Comparison of ENCODE assay signal across 18 cellular contexts in genomic region chr5:173642895-173643481, GRCh38. TPM values are rescaled to one million over a fixed set of nuclear protein-coding genes. Genes with fewer than 3 reads are reported as not detected.
A peak's percentile ranks its signal among the peaks of the same experiment; 100 is the strongest.
DNase-seq lines count a peak whose midpoint lies in the region; ATAC-seq and TF ChIP-seq lines count a peak whose summit lies in the region.
"Had no signal": no experiment of that assay in that cellular context is flagged by ENCODE, and none has a peak within 500 bp of the region (broad histone marks: within the 10 kb centered on the region; RNA-seq: fewer than 3 reads in every experiment).

No MANE protein-coding gene starts in this region.

- H3K9me3 Mint-ChIP-seq in GM23338, result no peaks in the 10 kb centered on the region
- H3K9me3 Mint-ChIP-seq: CD4-positive, alpha-beta T cell had no signal

- H2BK15ac ChIP-seq in mesenchymal stem cell (ENCODE audit: low read depth, poor library complexity, severe bottlenecking), result no peak overlapping the region

- no peak overlapping the region for H3K27ac Mint-ChIP-seq in GM23338
- H3K27ac Mint-ChIP-seq: CD4-positive, alpha-beta T cell had no signal

- peaks cover 13% of the 10 kb centered on the region for H3K27me3 Mint-ChIP-seq in GM23338 (ENCODE audit: insufficient read depth, low read depth, poor library complexity)

- H3K9ac ChIP-seq in mesenchymal stem cell (ENCODE audit: low read length), result no peak overlapping the region
- H3K9ac ChIP-seq: GM23248 had no signal

- no peaks in the 10 kb centered on the region for H3K9me2 ChIP-seq in GM23338 (ENCODE audit: insufficient read depth)

- H3K27ac ChIP-seq in GM23338 (ENCODE audit: low read depth) (no peak overlapping the region), cingulate gyrus (ENCODE audit: low read depth, low read length) (peak overlapping the region; percentile 33), mesenchymal stem cell (ENCODE audit: low read length, poor library complexity, severe bottlenecking) (no peak overlapping the region)
- H3K27ac ChIP-seq: GM23248 had no signal

- no peak overlapping the region for H3K18ac ChIP-seq in mesenchymal stem cell (ENCODE audit: low read depth in 1 of 2, low read length in 2 of 2)

- TF ChIP-seq CTCF in GM23338 (conservative IDR thresholded peaks at IDR 0.05; ENCODE audit: low read depth in 2 of 2), result no peak
- TF ChIP-seq CTCF in NB4 (IDR thresholded peaks at IDR 0.05; ENCODE audit: low read depth, low read length), result no peak

- H3K79me2 ChIP-seq in GM23338 (replicated peaks; ENCODE audit: insufficient read depth), result no peaks in the 10 kb centered on the region

- H3F3A ChIP-seq in GM23338 (replicated peaks; ENCODE audit: low read depth), result no peaks in the 10 kb centered on the region

- H4K20me1 ChIP-seq in GM23338 (replicated peaks; ENCODE audit: insufficient read depth), result no peaks in the 10 kb centered on the region

- no peaks in the 10 kb centered on the region for H3K36me3 Mint-ChIP-seq in GM23338 (ENCODE audit: low read depth)

- H3K4me2 ChIP-seq in GM23338 (no peak overlapping the region), mesenchymal stem cell (ENCODE audit: low read length, poor library complexity, severe bottlenecking) (no peak overlapping the region)

- H3K4me1 Mint-ChIP-seq in GM23338, result peaks cover 58% of the 10 kb centered on the region

- WGBS in mesenchymal stem cell, result 88% methylated on average over 10 of the region's 11 CpGs

- ATAC-seq in GM23338, result no peak

- no peak overlapping the region for H3K4me3 ChIP-seq in GM23338
- no peak overlapping the region for H3K4me3 ChIP-seq in NB4 (ENCODE audit: low read depth, low read length)
- no peak overlapping the region for H3K4me3 ChIP-seq in mesenchymal stem cell (ENCODE audit: insufficient read depth in 1 of 2, low read depth in 1 of 2, low read length in 2 of 2)
- H3K4me3 ChIP-seq: GM23248 had no signal

- H3K4ac ChIP-seq in mesenchymal stem cell (ENCODE audit: low read depth in 1 of 2, low read length in 2 of 2), result no peak overlapping the region

- peak overlapping the region; percentile 72; the same call in 1 of the 2 replicates for H2AFZ ChIP-seq in GM23338
- H2AFZ ChIP-seq in mesenchymal stem cell (ENCODE audit: low read depth, low read length), result no peak overlapping the region
- H2AFZ ChIP-seq: GM23248 had no signal

- no peaks in the 10 kb centered on the region for H3K9me3 ChIP-seq in mesenchymal stem cell (ENCODE audit: control insufficient read depth, low read length)

- H3K79me1 ChIP-seq in mesenchymal stem cell (replicated peaks; ENCODE audit: low read length, poor library complexity, severe bottlenecking), result no peaks in the 10 kb centered on the region

- no peak for TF ChIP-seq POLR2A in NB4 (IDR thresholded peaks at IDR 0.05; ENCODE audit: extremely low read depth, insufficient read length)

- H3K4me3 Mint-ChIP-seq in GM23338, result no peak overlapping the region
- H3K4me3 Mint-ChIP-seq: B cell; CD4-positive, alpha-beta T cell had no signal

- no peak overlapping the region for H4K91ac ChIP-seq in mesenchymal stem cell (ENCODE audit: low read length)

- H2BK12ac ChIP-seq in mesenchymal stem cell (ENCODE audit: low read length in 2 of 2), result no peak overlapping the region

- no peak for DNase-seq in GM23338 (ENCODE audit: low spot score)
- peak; percentile 18 for DNase-seq in NB4 (ENCODE audit: low read depth)
- DNase-seq in mesenchymal stem cell, result no peak
- no peak for DNase-seq in middle frontal gyrus (ENCODE audit: extremely low spot score, low spot score)
- DNase-seq in Ammon's horn (ENCODE audit: low spot score), result no peak
- DNase-seq in stimulated activated CD8-positive, alpha-beta memory T cell treated with anti-CD3 and anti-CD28 coated beads, Interleukin-4, amount 100 ng/mL, for 48 hours, result no peak
- no peak for DNase-seq in NCI-H1436 (lab: John Stamatoyannopoulos, UW)
- DNase-seq: ACHN; CD4-positive, alpha-beta T cell; DMS79; GM23248; Kasumi-1; NCI-H1092; NCI-H1694; NCI-H345; SW 1271 had no signal

- H3K36me3 ChIP-seq in GM23338 (ENCODE audit: insufficient read depth) (no peaks in the 10 kb centered on the region), mesenchymal stem cell (ENCODE audit: control insufficient read depth in 1 of 2, insufficient read depth in 2 of 2, low read depth in 1 of 2, low read length in 2 of 2) (no peaks in the 10 kb centered on the region)

- no peak overlapping the region for H2BK5ac ChIP-seq in mesenchymal stem cell (ENCODE audit: low read depth, low read length, poor library complexity, severe bottlenecking)

- no peak overlapping the region for H3K23ac ChIP-seq in mesenchymal stem cell (ENCODE audit: low read length in 2 of 2)

- H2AK5ac ChIP-seq in mesenchymal stem cell (ENCODE audit: low read length, severe bottlenecking), result peak overlapping the region; percentile 7

- H3K27me3 ChIP-seq in GM23338 (ENCODE audit: insufficient read depth), result no peaks in the 10 kb centered on the region
- peaks cover 0 to 45% of the 10 kb centered on the region in 2 experiments for H3K27me3 ChIP-seq in mesenchymal stem cell (ENCODE audit: control insufficient read depth in 1 of 2, insufficient read depth in 1 of 2, low read length in 2 of 2)

- no peak overlapping the region for H2BK120ac ChIP-seq in mesenchymal stem cell (ENCODE audit: low read depth, low read length)

- H3K4me1 ChIP-seq in GM23338 (ENCODE audit: insufficient read depth) (peaks cover 40% of the 10 kb centered on the region), mesenchymal stem cell (ENCODE audit: control insufficient read depth, insufficient read depth, low read depth, low read length) (peaks cover 20% of the 10 kb centered on the region)

- no peak overlapping the region for H3K14ac ChIP-seq in mesenchymal stem cell (ENCODE audit: low read length in 2 of 2)

- no peak overlapping the region for H4K8ac ChIP-seq in mesenchymal stem cell (ENCODE audit: low read length)

TF ChIP-seq in GM23338, 12 proteins besides CTCF, POLR2A, EP300 and RAD21:
- TF ChIP-seq STAT1 (IDR thresholded peaks at IDR 0.05; ENCODE audit: unreplicated experiment) (no peak), NANOG (IDR thresholded peaks at IDR 0.05; ENCODE audit: borderline replicate concordance) (no peak)

RNA-seq across cellular contexts. Expression of gene BOD1, which starts 26.5 kb away (rescaled TPM):
- 135 and 141 TPM in 2 replicates for total RNA-seq in GM23338 (2014; rRNA removed; shearing (Covaris generic))
- 92.7 and 94.7 TPM in 2 replicates for polyA plus RNA-seq in GM23338 (2016; fragmentation: Nextera tagmentation; extraction: Ambion mirVana)
- 79.3 TPM for polyA plus RNA-seq in mesenchymal stem cell (2013, experiment 1 of 2)
- polyA plus RNA-seq in mesenchymal stem cell (2013, experiment 2 of 2), result 84.2 TPM
